Comparison of ENCODE assay signal across 1 cellular context in genomic region chrX:8724176-8724757, GRCh38.
TF ChIP-seq lines count a peak whose summit lies in the region.

No MANE protein-coding gene starts in this region.

TF ChIP-seq in H1, 55 proteins besides CTCF, POLR2A, EP300 and RAD21:
- no peak for TF ChIP-seq SIN3A (conservative IDR thresholded peaks at IDR 0.05 in 1 of 2, IDR thresholded peaks at IDR 0.05 in 1 of 2; ENCODE audit: low read depth in 1 of 2, low read length in 2 of 2)
- no peak for TF ChIP-seq RXRA (IDR thresholded peaks at IDR 0.05; ENCODE audit: insufficient read depth, low read depth, low read length)
- peak; percentile 94 for TF ChIP-seq SRF (IDR thresholded peaks at IDR 0.05; ENCODE audit: low read depth, low read length)
- TF ChIP-seq CHD1 (IDR thresholded peaks at IDR 0.05; ENCODE audit: low read depth, low read length), result no peak
- no peak for TF ChIP-seq HDAC6 (IDR thresholded peaks at IDR 0.05; ENCODE audit: low read depth, low read length)
- no peak for TF ChIP-seq CEBPB (IDR thresholded peaks at IDR 0.05; ENCODE audit: low read depth, low read length)
- TF ChIP-seq, protein P1, sequence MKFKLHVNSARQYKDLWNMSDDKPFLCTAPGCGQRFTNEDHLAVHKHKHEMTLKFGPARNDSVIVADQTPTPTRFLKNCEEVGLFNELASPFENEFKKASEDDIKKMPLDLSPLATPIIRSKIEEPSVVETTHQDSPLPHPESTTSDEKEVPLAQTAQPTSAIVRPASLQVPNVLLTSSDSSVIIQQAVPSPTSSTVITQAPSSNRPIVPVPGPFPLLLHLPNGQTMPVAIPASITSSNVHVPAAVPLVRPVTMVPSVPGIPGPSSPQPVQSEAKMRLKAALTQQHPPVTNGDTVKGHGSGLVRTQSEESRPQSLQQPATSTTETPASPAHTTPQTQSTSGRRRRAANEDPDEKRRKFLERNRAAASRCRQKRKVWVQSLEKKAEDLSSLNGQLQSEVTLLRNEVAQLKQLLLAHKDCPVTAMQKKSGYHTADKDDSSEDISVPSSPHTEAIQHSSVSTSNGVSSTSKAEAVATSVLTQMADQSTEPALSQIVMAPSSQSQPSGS (IDR thresholded peaks at IDR 0.05; ENCODE audit: low read length), result no peak
- no peak for TF ChIP-seq JUND (IDR thresholded peaks at IDR 0.05; ENCODE audit: low read length)
- no peak for TF ChIP-seq HDAC2 (IDR thresholded peaks at IDR 0.05; ENCODE audit: borderline replicate concordance in 1 of 2, low read depth in 2 of 2, low read length in 2 of 2)
- TF ChIP-seq SP1 (IDR thresholded peaks at IDR 0.05; ENCODE audit: low read depth, low read length), result no peak
- 0 out of 2 replicates have a peak, but pooled peaks have one; percentile 30 for TF ChIP-seq CREB1 (IDR thresholded peaks at IDR 0.05)
- no peak for TF ChIP-seq TEAD4 (IDR thresholded peaks at IDR 0.05; ENCODE audit: low read depth, low read length)
- no peak for TF ChIP-seq SIX5 (IDR thresholded peaks at IDR 0.05; ENCODE audit: low read depth, low read length)
- TF ChIP-seq BRCA1 (IDR thresholded peaks at IDR 0.05; ENCODE audit: low read depth, low read length), result no peak
- peak; percentile 75 for TF ChIP-seq YY1 (IDR thresholded peaks at IDR 0.05; ENCODE audit: low read depth, low read length)
- TF ChIP-seq BACH1 (IDR thresholded peaks at IDR 0.05; ENCODE audit: low read length), result no peak
- peak; percentile 9 for TF ChIP-seq NANOG (IDR thresholded peaks at IDR 0.05; ENCODE audit: insufficient read depth, low read depth, low read length, poor library complexity, severe bottlenecking)
